Comparison of ENCODE assay signal across 8 cellular contexts in genomic region chr2:32010670-32011565, GRCh38. TPM values are rescaled to one million over a fixed set of nuclear protein-coding genes. Genes with fewer than 3 reads are reported as not detected.
DNase-seq lines count a peak whose midpoint lies in the region; ATAC-seq and TF ChIP-seq lines count a peak whose summit lies in the region.

MEMO1 (minus strand) TSS chr2:32011008; CDS start chr2:32010247, 761 bp downstream.

- no peaks in the 10 kb centered on the region for H3K9me3 ChIP-seq in suprapubic skin

- H3K27ac ChIP-seq in suprapubic skin: peak within 1 kb of the TSS; percentile 98

- peak in 1 of 2 donors; percentile 32 for TF ChIP-seq POLR2A in suprapubic skin (IDR thresholded peaks at IDR 0.05)

- no peak for TF ChIP-seq EP300 in suprapubic skin (IDR thresholded peaks at IDR 0.05)

- DNase-seq in GM12864 (ENCODE audit: low read depth) (peak; percentile 84), NCI-H1092 treated with DMSO at 0.1 percent for 48 hours (lab: John Stamatoyannopoulos, UW) (peak; percentile 87), glomerular endothelial cell (ENCODE audit: extremely low read depth, low read depth, low spot score) (peak; percentile 45), occipital lobe (lab: John Stamatoyannopoulos, UW) (peak; percentile 91), suprapubic skin (ENCODE audit: low spot score in 2 of 2) (peak; percentile 93 to 94)

- H3K27ac Mint-ChIP-seq in activated naive CD4-positive, alpha-beta T cell treated with anti-CD3 and anti-CD28 coated beads, Interleukin-2, amount 50 U/mL, for 24 hours: peak within 1 kb of the TSS; percentile 89

- no peak for TF ChIP-seq CTCF in GM12864 (IDR thresholded peaks at IDR 0.05; ENCODE audit: low read depth, low read length, missing control alignments)
- TF ChIP-seq CTCF in suprapubic skin (IDR thresholded peaks at IDR 0.05): no peak

- H3K9me3 Mint-ChIP-seq in activated naive CD4-positive, alpha-beta T cell treated with anti-CD3 and anti-CD28 coated beads, Interleukin-2, amount 50 U/mL, for 24 hours: no peaks in the 10 kb centered on the region

- 2% methylated on average over 13 of the region's 58 CpGs for WGBS in suprapubic skin

- H3K4me3 ChIP-seq in GM12864 (ENCODE audit: low read depth, low read length): peak within 1 kb of the TSS; percentile 88
- H3K4me3 ChIP-seq in suprapubic skin: peak within 1 kb of the TSS; percentile 89

- no peaks in the 10 kb centered on the region for H3K27me3 Mint-ChIP-seq in activated naive CD4-positive, alpha-beta T cell treated with anti-CD3 and anti-CD28 coated beads, Interleukin-2, amount 50 U/mL, for 24 hours

- H3K4me3 Mint-ChIP-seq in activated naive CD4-positive, alpha-beta T cell treated with anti-CD3 and anti-CD28 coated beads, Interleukin-2, amount 50 U/mL, for 24 hours: peak within 1 kb of the TSS; percentile 91

- H3K27me3 ChIP-seq in suprapubic skin: no peaks in the 10 kb centered on the region

- peaks cover 34% of the 10 kb centered on the region for H3K4me1 ChIP-seq in suprapubic skin

- peaks cover 6% of the 10 kb centered on the region for H3K36me3 ChIP-seq in suprapubic skin

- ATAC-seq in HG02623 (IDR thresholded peaks at IDR 0.05; ENCODE audit: unreplicated experiment) (peak; percentile 60), SK-N-SH treated with all-trans-retinoic acid at 6 μM for 48 hours (peak; percentile 85)

- peaks cover 41% of the 10 kb centered on the region for H3K4me1 Mint-ChIP-seq in activated naive CD4-positive, alpha-beta T cell treated with anti-CD3 and anti-CD28 coated beads, Interleukin-2, amount 50 U/mL, for 24 hours

- peaks cover 4% of the 10 kb centered on the region for H3K36me3 Mint-ChIP-seq in activated naive CD4-positive, alpha-beta T cell treated with anti-CD3 and anti-CD28 coated beads, Interleukin-2, amount 50 U/mL, for 24 hours

TF ChIP-seq in SK-N-SH treated with all-trans-retinoic acid at 6 μM for 48 hours, 23 proteins besides CTCF, POLR2A, EP300 and RAD21:
- peak; percentile 69; the same call in 1 of the 2 replicates for TF ChIP-seq GLIS3 (CRISPR knock-in tag; IDR thresholded peaks at IDR 0.05)
- TF ChIP-seq RARB (CRISPR knock-in tag; IDR thresholded peaks at IDR 0.05): no peak
- peak; percentile 73; the same call in 1 of the 2 replicates for TF ChIP-seq ZFP3 (CRISPR knock-in tag; IDR thresholded peaks at IDR 0.05)
- 0 out of 2 replicates have a peak, but pooled peaks have one; percentile 51 for TF ChIP-seq ESRRG (CRISPR knock-in tag; IDR thresholded peaks at IDR 0.05)
- TF ChIP-seq ZNF8 (CRISPR knock-in tag; IDR thresholded peaks at IDR 0.05): 0 out of 2 replicates have a peak, but pooled peaks have one; percentile 4
- TF ChIP-seq ARNTL (CRISPR knock-in tag; IDR thresholded peaks at IDR 0.05; ENCODE audit: borderline replicate concordance, low read depth): no peak
- TF ChIP-seq, protein P1, sequence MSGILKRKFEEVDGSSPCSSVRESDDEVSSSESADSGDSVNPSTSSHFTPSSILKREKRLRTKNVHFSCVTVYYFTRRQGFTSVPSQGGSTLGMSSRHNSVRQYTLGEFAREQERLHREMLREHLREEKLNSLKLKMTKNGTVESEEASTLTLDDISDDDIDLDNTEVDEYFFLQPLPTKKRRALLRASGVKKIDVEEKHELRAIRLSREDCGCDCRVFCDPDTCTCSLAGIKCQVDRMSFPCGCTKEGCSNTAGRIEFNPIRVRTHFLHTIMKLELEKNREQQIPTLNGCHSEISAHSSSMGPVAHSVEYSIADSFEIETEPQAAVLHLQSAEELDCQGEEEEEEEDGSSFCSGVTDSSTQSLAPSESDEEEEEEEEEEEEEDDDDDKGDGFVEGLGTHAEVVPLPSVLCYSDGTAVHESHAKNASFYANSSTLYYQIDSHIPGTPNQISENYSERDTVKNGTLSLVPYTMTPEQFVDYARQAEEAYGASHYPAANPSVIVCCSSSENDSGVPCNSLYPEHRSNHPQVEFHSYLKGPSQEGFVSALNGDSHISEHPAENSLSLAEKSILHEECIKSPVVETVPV (CRISPR knock-in tag; IDR thresholded peaks at IDR 0.05): no peak; the same call in 1 of the 2 replicates
- 0 out of 2 replicates have a peak, but pooled peaks have one; percentile 47 for TF ChIP-seq CSDC2 (CRISPR knock-in tag; IDR thresholded peaks at IDR 0.05)
- TF ChIP-seq BACH2 (CRISPR knock-in tag; IDR thresholded peaks at IDR 0.05; ENCODE audit: borderline replicate concordance): no peak
- TF ChIP-seq PATZ1 (CRISPR knock-in tag; IDR thresholded peaks at IDR 0.05; ENCODE audit: borderline replicate concordance): peak; percentile 55; the same call in 1 of the 2 replicates
- TF ChIP-seq ZNF565 (CRISPR knock-in tag; conservative IDR thresholded peaks at IDR 0.05; ENCODE audit: low read depth): peak; percentile 59; the same call in 1 of the 2 replicates
- 0 out of 2 replicates have a peak, but pooled peaks have one; percentile 8 for TF ChIP-seq ISL1 (CRISPR knock-in tag; IDR thresholded peaks at IDR 0.05)
- TF ChIP-seq, protein P2, sequence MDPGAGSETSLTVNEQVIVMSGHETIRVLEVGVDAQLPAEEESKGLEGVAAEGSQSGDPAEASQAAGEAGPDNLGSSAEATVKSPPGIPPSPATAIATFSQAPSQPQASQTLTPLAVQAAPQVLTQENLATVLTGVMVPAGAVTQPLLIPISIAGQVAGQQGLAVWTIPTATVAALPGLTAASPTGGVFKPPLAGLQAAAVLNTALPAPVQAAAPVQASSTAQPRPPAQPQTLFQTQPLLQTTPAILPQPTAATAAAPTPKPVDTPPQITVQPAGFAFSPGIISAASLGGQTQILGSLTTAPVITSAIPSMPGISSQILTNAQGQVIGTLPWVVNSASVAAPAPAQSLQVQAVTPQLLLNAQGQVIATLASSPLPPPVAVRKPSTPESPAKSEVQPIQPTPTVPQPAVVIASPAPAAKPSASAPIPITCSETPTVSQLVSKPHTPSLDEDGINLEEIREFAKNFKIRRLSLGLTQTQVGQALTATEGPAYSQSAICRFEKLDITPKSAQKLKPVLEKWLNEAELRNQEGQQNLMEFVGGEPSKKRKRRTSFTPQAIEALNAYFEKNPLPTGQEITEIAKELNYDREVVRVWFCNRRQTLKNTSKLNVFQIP (CRISPR knock-in tag; IDR thresholded peaks at IDR 0.05; ENCODE audit: borderline replicate concordance, low read depth): peak; percentile 93; the same call in 1 of the 2 replicates
- peak; percentile 76 for TF ChIP-seq TCF4 (CRISPR knock-in tag; IDR thresholded peaks at IDR 0.05; ENCODE audit: borderline replicate concordance)
- TF ChIP-seq TSHZ2 (CRISPR knock-in tag; IDR thresholded peaks at IDR 0.05): peak; percentile 83

RNA-seq across cellular contexts. Expression of gene MEMO1, which starts in this region (rescaled TPM):
- total RNA-seq in glomerular endothelial cell (34.7 and 67.9 TPM in 2 replicates), occipital lobe (79.1 TPM), suprapubic skin (10 to 100 TPM; 31.3 to 36.1 (median 33.2) TPM)

Comparison
In these comparisons a context has a peak if more than half of its experiments do, and no peak if none do; other contexts are left out.
1. Peak in every context shown above with its lines: DNase-seq, ATAC-seq, H3K4me3 ChIP-seq and H3K27ac ChIP-seq.